Comparison of ENCODE assay signal across 19 cellular contexts in genomic region chr3:138461246-138461645, GRCh38. TPM values are rescaled to one million over a fixed set of nuclear protein-coding genes. Genes with fewer than 3 reads are reported as not detected.
A peak's percentile ranks its signal among the peaks of the same experiment; 100 is the strongest.
DNase-seq lines count a peak whose midpoint lies in the region; ATAC-seq and TF ChIP-seq lines count a peak whose summit lies in the region.
"Had no signal": no experiment of that assay in that cellular context is flagged by ENCODE, and none has a peak within 500 bp of the region (broad histone marks: within the 10 kb centered on the region; RNA-seq: fewer than 3 reads in every experiment).

No MANE protein-coding gene starts in this region.

- H3K4me1 Mint-ChIP-seq in osteocyte (ENCODE audit: unreplicated experiment): no peaks in the 10 kb centered on the region
- H3K4me1 Mint-ChIP-seq: activated naive CD8-positive, alpha-beta T cell treated with anti-CD3 and anti-CD28 coated beads, Interleukin-2, amount 50 U/mL, for 24 hours; stimulated activated effector memory CD8-positive, alpha-beta T cell treated with anti-CD3 and anti-CD28 coated beads, Interleukin-12 subunit alpha, Interleukin-12 subunit beta, amount 100 ng/mL, for 72 hours had no signal

- peak; percentile 42 for DNase-seq in EL
- peak; percentile 54 for DNase-seq in M059J (ENCODE audit: low read depth)
- DNase-seq in glomerular visceral epithelial cell (ENCODE audit: extremely low spot score): peak; percentile 28
- peak; percentile 80 for DNase-seq in osteocyte (ENCODE audit: extremely low spot score, unreplicated experiment)
- DNase-seq in right lobe of liver: no peak
- DNase-seq in activated naive CD4-positive, alpha-beta T cell treated with Interleukin-2 at 50 U/mL for 16 hours: no peak
- DNase-seq: activated CD4-positive, CD25-positive, alpha-beta regulatory T cell treated with anti-CD3 and anti-CD28 coated beads, Interleukin-2, amount 50 U/mL, for 72 hours; activated naive CD8-positive, alpha-beta T cell treated with anti-CD3 and anti-CD28 coated beads, Interleukin-2, amount 50 U/mL, for 24 hours; DMS79; GOT3; hippocampal formation; naive thymus-derived CD4-positive, alpha-beta T cell; NCI-H1092 treated with DMSO at 0.1 percent for 48 hours; NCI-H2081 had no signal

- H3K27me3 ChIP-seq in right lobe of liver: no peaks in the 10 kb centered on the region
- H3K27me3 ChIP-seq: ovary had no signal

- H3K4me3 Mint-ChIP-seq in osteocyte (ENCODE audit: unreplicated experiment): no peak overlapping the region
- H3K4me3 Mint-ChIP-seq: activated naive CD8-positive, alpha-beta T cell treated with anti-CD3 and anti-CD28 coated beads, Interleukin-2, amount 50 U/mL, for 24 hours; naive thymus-derived CD4-positive, alpha-beta T cell; stimulated activated effector memory CD8-positive, alpha-beta T cell treated with anti-CD3 and anti-CD28 coated beads, Interleukin-12 subunit alpha, Interleukin-12 subunit beta, amount 100 ng/mL, for 72 hours had no signal

- no peak for TF ChIP-seq CTCF in osteocyte (IDR thresholded peaks at IDR 0.05)
- TF ChIP-seq CTCF in right lobe of liver (IDR thresholded peaks at IDR 0.05): no peak

- peaks cover 2% of the 10 kb centered on the region for H3K27me3 Mint-ChIP-seq in osteocyte (ENCODE audit: unreplicated experiment)

- no peaks in the 10 kb centered on the region for H3K9me3 Mint-ChIP-seq in osteocyte (ENCODE audit: unreplicated experiment)
- H3K9me3 Mint-ChIP-seq: activated naive CD8-positive, alpha-beta T cell treated with anti-CD3 and anti-CD28 coated beads, Interleukin-2, amount 50 U/mL, for 24 hours; activated T-helper 2 cell treated with anti-CD3 and anti-CD28 coated beads, Interferon-gamma antibody, Interleukin-2, Interleukin-4, amounts not matched to agents 10 μg/mL and 5 μg/mL and 100 μg/mL, durations not matched to agents 14 hours and 24 hours and 36 hours; naive thymus-derived CD4-positive, alpha-beta T cell; stimulated activated effector memory CD8-positive, alpha-beta T cell treated with anti-CD3 and anti-CD28 coated beads, Interleukin-12 subunit alpha, Interleukin-12 subunit beta, amount 100 ng/mL, for 72 hours had no signal

- intact Hi-C loops in right lobe of liver (cut with DNase I): no loop called here

- TF ChIP-seq POLR2A in right lobe of liver (IDR thresholded peaks at IDR 0.05): no peak

- H3K4me1 ChIP-seq in right lobe of liver: no peaks in the 10 kb centered on the region

- 37% methylated on average over 2 of the region's 5 CpGs for WGBS in right lobe of liver (ENCODE audit: insufficient coverage, low coverage, low lambda C conversion rate, missing lambda C conversion rate)

- H3K9me3 ChIP-seq in right lobe of liver: no peaks in the 10 kb centered on the region
- H3K9me3 ChIP-seq: ovary, thoracic aorta had no signal

- no peaks in the 10 kb centered on the region for H3K36me3 ChIP-seq in right lobe of liver
- H3K36me3 ChIP-seq: ovary, thoracic aorta had no signal

- no peaks in the 10 kb centered on the region for H3K36me3 Mint-ChIP-seq in osteocyte (ENCODE audit: unreplicated experiment)
- H3K36me3 Mint-ChIP-seq: naive thymus-derived CD4-positive, alpha-beta T cell; stimulated activated effector memory CD8-positive, alpha-beta T cell treated with anti-CD3 and anti-CD28 coated beads, Interleukin-12 subunit alpha, Interleukin-12 subunit beta, amount 100 ng/mL, for 72 hours had no signal

- ATAC-seq in right lobe of liver (no peak), HG03135 (IDR thresholded peaks at IDR 0.05; ENCODE audit: unreplicated experiment) (no peak)
- ATAC-seq: activated naive CD8-positive, alpha-beta T cell treated with anti-CD3 and anti-CD28 coated beads, Interleukin-2, amount 50 U/mL, for 24 hours; naive thymus-derived CD4-positive, alpha-beta T cell; stimulated activated effector memory CD8-positive, alpha-beta T cell treated with anti-CD3 and anti-CD28 coated beads, Interleukin-12 subunit alpha, Interleukin-12 subunit beta, amount 100 ng/mL, for 72 hours had no signal

- H3K27ac ChIP-seq in right lobe of liver: no peak overlapping the region
- H3K27ac ChIP-seq: ovary, thoracic aorta had no signal

- no peak overlapping the region for H3K27ac Mint-ChIP-seq in osteocyte (ENCODE audit: unreplicated experiment)
- H3K27ac Mint-ChIP-seq: activated naive CD8-positive, alpha-beta T cell treated with anti-CD3 and anti-CD28 coated beads, Interleukin-2, amount 50 U/mL, for 24 hours; activated T-helper 2 cell treated with anti-CD3 and anti-CD28 coated beads, Interferon-gamma antibody, Interleukin-2, Interleukin-4, amounts not matched to agents 10 μg/mL and 5 μg/mL and 100 μg/mL, durations not matched to agents 14 hours and 24 hours and 36 hours; naive thymus-derived CD4-positive, alpha-beta T cell; stimulated activated effector memory CD8-positive, alpha-beta T cell treated with anti-CD3 and anti-CD28 coated beads, Interleukin-12 subunit alpha, Interleukin-12 subunit beta, amount 100 ng/mL, for 72 hours had no signal

- H3K4me3 ChIP-seq in right lobe of liver: no peak overlapping the region
- H3K4me3 ChIP-seq: ovary, thoracic aorta had no signal

RNA-seq across cellular contexts. Expression of gene ESYT3, which starts 26.8 kb away (rescaled TPM):
- total RNA-seq in M059J (2014; rRNA removed; shearing (Covaris generic)): 0.15 and 0.52 TPM in 2 replicates
- total RNA-seq in osteocyte: 0.21 and 0.34 TPM in 2 replicates
- under 1 TPM in 5 of 6 experiments, not detected in 1; 0.05 to 0.92 (median 0.29) TPM for total RNA-seq in right lobe of liver

Comparison
In these comparisons a context has a peak if more than half of its experiments do, and no peak if none do; other contexts are left out.
1. DNase-seq: peak in EL (single experiment), M059J (single experiment), glomerular visceral epithelial cell (single experiment) and osteocyte (single experiment); none in right lobe of liver (0 of 3) and activated naive CD4-positive, alpha-beta T cell treated with Interleukin-2 at 50 U/mL for 16 hours (single experiment).